22 cellular contexts compared by ENCODE assay signal in the genomic region with DNA sequence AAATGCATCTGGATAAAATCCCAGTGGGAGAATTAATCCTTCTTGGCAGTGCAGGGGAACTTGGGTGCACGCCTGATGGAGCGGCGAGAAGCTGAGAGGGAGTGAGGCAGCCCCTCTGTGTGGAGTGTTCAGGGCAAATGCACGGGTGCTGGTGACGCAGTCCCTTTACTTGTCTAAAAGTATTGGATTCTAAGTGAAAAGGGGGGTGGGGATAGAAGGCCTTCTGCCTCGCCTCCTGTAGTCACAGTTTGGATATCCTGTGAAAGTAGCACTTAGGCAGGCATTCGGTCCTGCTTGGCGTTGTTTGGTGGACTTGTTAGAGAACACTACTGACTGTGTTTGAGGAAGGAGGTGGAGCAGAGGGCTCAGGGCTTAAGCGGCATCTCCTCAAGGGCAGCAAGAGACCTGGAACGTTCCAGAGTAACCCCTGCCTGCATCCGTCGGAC. TPM values are rescaled to one million over a fixed set of nuclear protein-coding genes. Genes with fewer than 3 reads are reported as not detected.
A peak's percentile ranks its signal among the peaks of the same experiment; 100 is the strongest.
DNase-seq lines count a peak whose midpoint lies in the region; TF ChIP-seq lines count a peak whose summit lies in the region.
"Had no signal": no experiment of that assay in that cellular context is flagged by ENCODE, and none has a peak within 500 bp of the region (broad histone marks: within the 10 kb centered on the region; RNA-seq: fewer than 3 reads in every experiment).

No MANE protein-coding gene starts in this region.

- H3K4me3 Mint-ChIP-seq in activated naive CD4-positive, alpha-beta T cell treated with anti-CD3 and anti-CD28 coated beads, Interleukin-2, amount 10 ng/mL, durations not matched to agents 7 days and 5 days = no peak overlapping the region
- H3K4me3 Mint-ChIP-seq in CD8-positive, alpha-beta memory T cell = no peak overlapping the region
- H3K4me3 Mint-ChIP-seq: activated CD4-positive, alpha-beta T cell treated with anti-CD3 and anti-CD28 coated beads for 36 hours; activated naive CD8-positive, alpha-beta T cell treated with anti-CD3 and anti-CD28 coated beads for 36 hours; activated T-helper 1 cell treated with anti-CD3 and anti-CD28 coated beads, Interleukin-12 subunit alpha, Interleukin-12 subunit beta, Interleukin-2, Interleukin-4 antibody, amounts not matched to agents 30 ng/mL and 10 ng/mL and 1 ng/mL, durations not matched to agents 14 hours and 24 hours and 36 hours; GM23338 had no signal

- no peaks in the 10 kb centered on the region for H3K4me1 ChIP-seq in CD8-positive, alpha-beta memory T cell (ENCODE audit: insufficient read depth, low read length)
- H3K4me1 ChIP-seq: Peyer's patch, upper lobe of left lung had no signal

- no peak overlapping the region for H3K27ac ChIP-seq in coronary artery
- no peak overlapping the region for H3K27ac ChIP-seq in CD8-positive, alpha-beta memory T cell (ENCODE audit: low read depth, low read length)
- H3K27ac ChIP-seq: Peyer's patch, upper lobe of left lung had no signal

- DNase-seq in activated effector memory CD4-positive, alpha-beta T cell treated with anti-CD3 and anti-CD28 coated beads, Interleukin-2, amount 50 U/mL, for 16 hours = peak; percentile 37
- no peak for DNase-seq in activated effector memory CD4-positive, alpha-beta T cell treated with Interleukin-2 at 50 U/mL for 16 hours
- DNase-seq in coronary artery (ENCODE audit: low spot score) = peak; percentile 29
- peak; percentile 87 for DNase-seq in medulla oblongata (ENCODE audit: extremely low spot score)
- DNase-seq in superior temporal gyrus (ENCODE audit: extremely low spot score) = peak; percentile 83
- DNase-seq in iPS-NIHi7 (ENCODE audit: extremely low spot score) = no peak
- no peak for DNase-seq in activated naive CD4-positive, alpha-beta T cell treated with anti-CD3 and anti-CD28 coated beads, Interleukin-2, amount 10 ng/mL, durations not matched to agents 7 days and 5 days
- DNase-seq in CD8-positive, alpha-beta memory T cell = no peak
- DNase-seq: activated CD4-positive, alpha-beta T cell treated with anti-CD3 and anti-CD28 coated beads for 36 hours; activated naive CD8-positive, alpha-beta T cell treated with anti-CD3 and anti-CD28 coated beads for 36 hours; cortex of kidney; glutamatergic neuron; NCI-H2029 treated with DMSO at 0.1 percent for 48 hours; Peyer's patch; retina; upper lobe of left lung had no signal

- H3K9me3 ChIP-seq in CD8-positive, alpha-beta memory T cell (ENCODE audit: low read length) = no peaks in the 10 kb centered on the region
- H3K9me3 ChIP-seq: Peyer's patch, upper lobe of left lung had no signal

- H3K36me3 Mint-ChIP-seq in activated naive CD4-positive, alpha-beta T cell treated with anti-CD3 and anti-CD28 coated beads, Interleukin-2, amount 10 ng/mL, durations not matched to agents 7 days and 5 days = no peaks in the 10 kb centered on the region
- H3K36me3 Mint-ChIP-seq in CD8-positive, alpha-beta memory T cell = peaks cover 0 to 4% (median 0%) of the 10 kb centered on the region in 3 donors
- H3K36me3 Mint-ChIP-seq: activated naive CD8-positive, alpha-beta T cell treated with anti-CD3 and anti-CD28 coated beads for 36 hours had no signal

- POLR2A ChIA-PET in CD8-positive, alpha-beta memory T cell (lab: Charles Lee) = no interaction called here

- H3K4me3 ChIP-seq in coronary artery = no peak overlapping the region
- H3K4me3 ChIP-seq in CD8-positive, alpha-beta memory T cell (ENCODE audit: low read length) = no peak overlapping the region
- H3K4me3 ChIP-seq: GM23338, Peyer's patch, upper lobe of left lung had no signal

- H3K27me3 ChIP-seq in CD8-positive, alpha-beta memory T cell (ENCODE audit: insufficient read depth, low read length, poor library complexity, severe bottlenecking) = no peaks in the 10 kb centered on the region
- H3K27me3 ChIP-seq: Peyer's patch, upper lobe of left lung had no signal

- no peaks in the 10 kb centered on the region for H3K4me1 Mint-ChIP-seq in activated naive CD4-positive, alpha-beta T cell treated with anti-CD3 and anti-CD28 coated beads, Interleukin-2, amount 10 ng/mL, durations not matched to agents 7 days and 5 days
- no peaks in the 10 kb centered on the region for H3K4me1 Mint-ChIP-seq in CD8-positive, alpha-beta memory T cell
- H3K4me1 Mint-ChIP-seq: activated CD4-positive, alpha-beta T cell treated with anti-CD3 and anti-CD28 coated beads for 36 hours; activated naive CD8-positive, alpha-beta T cell treated with anti-CD3 and anti-CD28 coated beads for 36 hours; GM23338 had no signal

- H3K27me3 Mint-ChIP-seq in activated naive CD4-positive, alpha-beta T cell treated with anti-CD3 and anti-CD28 coated beads, Interleukin-2, amount 10 ng/mL, durations not matched to agents 7 days and 5 days = peaks cover 4% of the 10 kb centered on the region
- H3K27me3 Mint-ChIP-seq in CD8-positive, alpha-beta memory T cell = peaks cover 5 to 12% of the 10 kb centered on the region in 2 donors

- no peaks in the 10 kb centered on the region for H3K36me3 ChIP-seq in CD8-positive, alpha-beta memory T cell (ENCODE audit: insufficient read depth, low read length)
- H3K36me3 ChIP-seq: Peyer's patch, upper lobe of left lung had no signal

- H3K9me3 Mint-ChIP-seq in activated naive CD4-positive, alpha-beta T cell treated with anti-CD3 and anti-CD28 coated beads, Interleukin-2, amount 10 ng/mL, durations not matched to agents 7 days and 5 days = peaks cover 6% of the 10 kb centered on the region
- peaks cover 0 to 7% (median 0%) of the 10 kb centered on the region in 5 donors for H3K9me3 Mint-ChIP-seq in CD8-positive, alpha-beta memory T cell
- H3K9me3 Mint-ChIP-seq: activated T-helper 1 cell treated with anti-CD3 and anti-CD28 coated beads, Interleukin-12 subunit alpha, Interleukin-12 subunit beta, Interleukin-2, Interleukin-4 antibody, amounts not matched to agents 30 ng/mL and 10 ng/mL and 1 ng/mL, durations not matched to agents 14 hours and 24 hours and 36 hours had no signal

- no peak for TF ChIP-seq CTCF in coronary artery (IDR thresholded peaks at IDR 0.05)

- no peak overlapping the region for H3K27ac Mint-ChIP-seq in activated naive CD4-positive, alpha-beta T cell treated with anti-CD3 and anti-CD28 coated beads, Interleukin-2, amount 10 ng/mL, durations not matched to agents 7 days and 5 days
- no peak overlapping the region for H3K27ac Mint-ChIP-seq in CD8-positive, alpha-beta memory T cell
- H3K27ac Mint-ChIP-seq: activated CD4-positive, alpha-beta T cell treated with anti-CD3 and anti-CD28 coated beads for 36 hours; activated naive CD8-positive, alpha-beta T cell treated with anti-CD3 and anti-CD28 coated beads for 36 hours; activated T-helper 1 cell treated with anti-CD3 and anti-CD28 coated beads, Interleukin-12 subunit alpha, Interleukin-12 subunit beta, Interleukin-2, Interleukin-4 antibody, amounts not matched to agents 30 ng/mL and 10 ng/mL and 1 ng/mL, durations not matched to agents 14 hours and 24 hours and 36 hours; GM23338 had no signal

- CTCF ChIA-PET in activated naive CD4-positive, alpha-beta T cell treated with anti-CD3 and anti-CD28 coated beads, Interleukin-2, amount 10 ng/mL, durations not matched to agents 7 days and 5 days (lab: Charles Lee) = no interaction called here
- CTCF ChIA-PET in CD8-positive, alpha-beta memory T cell (lab: Charles Lee) = no interaction called here

RNA-seq across cellular contexts. Expression of gene PHACTR3, which starts 39.3 kb away (rescaled TPM):
- total RNA-seq in CD8-positive, alpha-beta memory T cell = not detected
- polyA plus RNA-seq in CD8-positive, alpha-beta memory T cell = not detected
- total RNA-seq: activated CD4-positive, alpha-beta T cell treated with anti-CD3 and anti-CD28 coated beads for 36 hours; activated CD8-positive, alpha-beta memory T cell treated with anti-CD3 and anti-CD28 coated beads for 36 hours; activated naive CD8-positive, alpha-beta T cell treated with anti-CD3 and anti-CD28 coated beads for 36 hours; activated T-helper 1 cell treated with anti-CD3 and anti-CD28 coated beads, Interleukin-12 subunit alpha, Interleukin-12 subunit beta, Interleukin-2, Interleukin-4 antibody, amounts not matched to agents 30 ng/mL and 10 ng/mL and 1 ng/mL, durations not matched to agents 14 hours and 24 hours and 36 hours; SK-MEL-5; T-helper 1 cell treated with Interleukin-12 subunit alpha and Interleukin-12 subunit beta and Interleukin-4 antibody, amounts not matched to agents 30 ng/mL and 1 ng/mL, for 36 hours had no signal
- polyA plus RNA-seq: BJ had no signal

Comparison
In these comparisons a context has a peak if more than half of its experiments do, and no peak if none do; other contexts are left out.
1. DNase-seq: peak in activated effector memory CD4-positive, alpha-beta T cell treated with anti-CD3 and anti-CD28 coated beads, Interleukin-2, amount 50 U/mL, for 16 hours (single experiment), coronary artery (single experiment), medulla oblongata (single experiment) and superior temporal gyrus (single experiment); none in activated effector memory CD4-positive, alpha-beta T cell treated with Interleukin-2 at 50 U/mL for 16 hours (single experiment), iPS-NIHi7 (single experiment), activated naive CD4-positive, alpha-beta T cell treated with anti-CD3 and anti-CD28 coated beads, Interleukin-2, amount 10 ng/mL, durations not matched to agents 7 days and 5 days (single experiment) and CD8-positive, alpha-beta memory T cell (0 of 5).